Comparison of ENCODE assay signal across 26 cellular contexts in genomic region chr7:69104023-69104422, GRCh38.
DNase-seq lines count a peak whose midpoint lies in the region; FAIRE-seq and TF ChIP-seq lines count a peak whose summit lies in the region.
"Had no signal": no experiment of that assay in that cellular context is flagged by ENCODE, and none has a peak within 500 bp of the region (broad histone marks: within the 10 kb centered on the region; RNA-seq: fewer than 3 reads in every experiment).

No MANE protein-coding gene starts in this region.

- H3K79me2 ChIP-seq in H1 (ENCODE audit: control insufficient read depth in 1 of 2, insufficient read depth in 2 of 2, low read length in 2 of 2) = no peaks in the 10 kb centered on the region

- no peak overlapping the region for H4K91ac ChIP-seq in H1 (replicated peaks; ENCODE audit: insufficient read length, low read length)

- no peak overlapping the region for H2BK5ac ChIP-seq in H1 (ENCODE audit: low read depth, low read length)

- H3K27ac ChIP-seq in HUES48 (ENCODE audit: low read depth, low read length) (peak overlapping the region; percentile 40), H1 (ENCODE audit: low read depth, low read length) (no peak overlapping the region)
- H3K27ac ChIP-seq: C4-2B, SJSA1 had no signal

- no peak for TF ChIP-seq POLR2A in H1 (IDR thresholded peaks at IDR 0.05; ENCODE audit: control extremely low read depth in 1 of 2, low read depth in 2 of 2, low read length in 2 of 2)

- FAIRE-seq in H1 (lab: Jason Lieb, UNC) = peak; percentile 93
- FAIRE-seq: G401.6, GM12878, HepG2 had no signal

- no peak overlapping the region for H3K4ac ChIP-seq in H1 (replicated peaks; ENCODE audit: insufficient read length, low read depth, low read length)

- H3K4me3 ChIP-seq in HUES48 (ENCODE audit: low read depth, low read length) (no peak overlapping the region), H1 (ENCODE audit: extremely low read depth in 1 of 4, insufficient read depth in 2 of 4, low read depth in 3 of 4, low read length in 4 of 4) (no peak overlapping the region; a peak in 1 of 8 replicates)
- H3K4me3 ChIP-seq: GM12878, SJSA1 had no signal

- CTCF ChIA-PET in H1 (lab: Charles Lee; ENCODE audit: partially characterized antibody) = interaction anchor here (0.7 to 1.4 kb wide), 2 partner anchors 108 to 538 kb away, joined by 3 to 5 read pairs; no protein-coding TSS in a partner anchor

- DNase-seq in H1 (ENCODE audit: low read depth in 1 of 2, low spot score in 2 of 2) (peak in 1 of 2 experiments; percentile 56), iPS-NIHi11 (ENCODE audit: low spot score) (peak; percentile 42), type B pancreatic cell (ENCODE audit: extremely low spot score, unreplicated experiment) (no peak), hypothalamus (lab: John Stamatoyannopoulos, UW) (no peak), NCI-H2029 treated with DMSO at 0.1 percent for 48 hours (lab: John Stamatoyannopoulos, UW) (no peak), DMS79 treated with DMSO at 0.1 percent for 48 hours (lab: John Stamatoyannopoulos, UW) (no peak)
- DNase-seq: CD8-positive, alpha-beta T cell; DMS 273 treated with DMSO at 0.1 percent for 48 hours; GOT3; Karpas-422; MV-4-11; NCI-H1105 treated with DMSO at 0.1 percent for 48 hours; NCI-H146; NCI-H1930; NCI-H2227 treated with DMSO at 0.1 percent for 48 hours; NCI-H526 treated with DMSO at 0.1 percent for 48 hours; Right ventricle myocardium superior; RPMI8226; T-cell had no signal

- no peak overlapping the region for H3K9ac ChIP-seq in HUES48 (ENCODE audit: low read depth, low read length)
- H3K9ac ChIP-seq in H1 (replicated peaks in 1 of 4; ENCODE audit: extremely low read depth in 1 of 4, low read depth in 3 of 4, low read length in 3 of 4) = no peak overlapping the region

- H2BK12ac ChIP-seq in H1 (ENCODE audit: low read depth, low read length) = no peak overlapping the region

- H3K36me3 ChIP-seq in HUES48 (ENCODE audit: control insufficient read depth, insufficient read depth, low read length) (no peaks in the 10 kb centered on the region), H1 (ENCODE audit: control insufficient read depth in 2 of 4, insufficient read depth in 4 of 4, low read length in 3 of 4) (no peaks in the 10 kb centered on the region)
- H3K36me3 ChIP-seq: SJSA1 had no signal

- H3K4me2 ChIP-seq in H1 (ENCODE audit: insufficient read depth in 1 of 2, low read depth in 2 of 2, low read length in 2 of 2) = peak overlapping the region; percentile 32 to 60; a peak in 3 of 4 replicates

- TF ChIP-seq EP300 in H1 (IDR thresholded peaks at IDR 0.05; ENCODE audit: borderline replicate concordance in 1 of 2, low read depth in 2 of 2, low read length in 2 of 2) = no peak

- H3K4me1 ChIP-seq in HUES48 (ENCODE audit: control insufficient read depth, insufficient read depth, low read length) = peaks cover 30% of the 10 kb centered on the region
- peaks cover 5 to 20% (median 10%) of the 10 kb centered on the region in 4 experiments; a peak in 6 of 7 replicates for H3K4me1 ChIP-seq in H1 (replicated peaks in 1 of 4; ENCODE audit: control insufficient read depth in 3 of 4, insufficient read depth in 4 of 4, low read length in 3 of 4)
- H3K4me1 ChIP-seq: SJSA1 had no signal

- H3K27me3 ChIP-seq in HUES48 (ENCODE audit: control insufficient read depth, insufficient read depth, low read length) (no peaks in the 10 kb centered on the region), H1 (replicated peaks in 1 of 4; ENCODE audit: control insufficient read depth in 3 of 4, extremely low read depth in 1 of 4, insufficient read depth in 3 of 4, low read length in 3 of 4) (no peaks in the 10 kb centered on the region)
- H3K27me3 ChIP-seq: SJSA1 had no signal

- no peak overlapping the region for H2BK120ac ChIP-seq in H1 (replicated peaks; ENCODE audit: low read depth, low read length)

- no peak overlapping the region for H2AK5ac ChIP-seq in H1 (ENCODE audit: low read depth, low read length)

- no peak overlapping the region for H3K18ac ChIP-seq in H1 (ENCODE audit: extremely low read depth, low read length)

- no peaks in the 10 kb centered on the region for H4K20me1 ChIP-seq in H1 (replicated peaks in 1 of 2; ENCODE audit: control insufficient read depth in 1 of 2, insufficient read depth in 2 of 2, low read length in 2 of 2)

- H3K14ac ChIP-seq in H1 (ENCODE audit: insufficient read length) = no peak overlapping the region

- POLR2A ChIA-PET in H1 (lab: Charles Lee; ENCODE audit: partially characterized antibody) = no interaction called here

- H3K79me1 ChIP-seq in H1 (ENCODE audit: low read depth, low read length) = no peaks in the 10 kb centered on the region

- no peak overlapping the region for H2AFZ ChIP-seq in H1 (ENCODE audit: low read length)

- H3K27ac Mint-ChIP-seq in type B pancreatic cell = peak overlapping the region; percentile 64
- H3K27ac Mint-ChIP-seq: B cell; CD8-positive, alpha-beta T cell; T-cell had no signal

- H3K23ac ChIP-seq in H1 (ENCODE audit: insufficient read length) = no peak overlapping the region

- no peak overlapping the region for H4K5ac ChIP-seq in H1 (ENCODE audit: insufficient read length, low read depth, low read length)

- H2BK20ac ChIP-seq in H1 (ENCODE audit: low read length) = no peak overlapping the region

- TF ChIP-seq CTCF in H1 (IDR thresholded peaks at IDR 0.05; ENCODE audit: control extremely low read depth in 1 of 3, insufficient read depth in 1 of 3, low read depth in 1 of 3, low read length in 3 of 3) (no peak), type B pancreatic cell (conservative IDR thresholded peaks at IDR 0.05) (no peak)

- no peaks in the 10 kb centered on the region for H3K36me3 Mint-ChIP-seq in type B pancreatic cell
- H3K36me3 Mint-ChIP-seq: CD8-positive, alpha-beta T cell; T-cell had no signal

- no peak overlapping the region for H3K56ac ChIP-seq in H1 (replicated peaks; ENCODE audit: insufficient read length, low read depth, low read length)

- TF ChIP-seq RAD21 in H1 (IDR thresholded peaks at IDR 0.05 in 1 of 2, conservative IDR thresholded peaks at IDR 0.05 in 1 of 2; ENCODE audit: low read depth in 2 of 2, low read length in 2 of 2) = no peak

- H3K9me3 Mint-ChIP-seq in type B pancreatic cell = peaks cover 7% of the 10 kb centered on the region

- peaks cover 5% of the 10 kb centered on the region for H3K4me1 Mint-ChIP-seq in type B pancreatic cell (ENCODE audit: unreplicated experiment)
- H3K4me1 Mint-ChIP-seq: B cell, T-cell had no signal

- H4K8ac ChIP-seq in H1 (ENCODE audit: extremely low read depth, insufficient read depth, low read length) = no peak overlapping the region

- H3K4me3 Mint-ChIP-seq in type B pancreatic cell = no peak overlapping the region
- H3K4me3 Mint-ChIP-seq: B cell; CD8-positive, alpha-beta T cell; T-cell had no signal

- no peak overlapping the region for H2BK15ac ChIP-seq in H1 (ENCODE audit: low read length)

- no peaks in the 10 kb centered on the region for H3K27me3 Mint-ChIP-seq in type B pancreatic cell
- H3K27me3 Mint-ChIP-seq: T-cell had no signal

- no peaks in the 10 kb centered on the region for H3K23me2 ChIP-seq in H1 (ENCODE audit: low read depth, low read length)

- H3K9me3 ChIP-seq in HUES48 (ENCODE audit: control insufficient read depth, insufficient read depth, low read length) (no peaks in the 10 kb centered on the region), H1 (ENCODE audit: insufficient read depth in 2 of 2, low read depth in 1 of 2, low read length in 1 of 2) (no peaks in the 10 kb centered on the region)
- H3K9me3 ChIP-seq: SJSA1 had no signal

- 12% methylated on average over 3 of the region's 3 CpGs; no CpG with 5 or more reads in 1 of the 2 experiments for WGBS in H1 (ENCODE audit: extremely low coverage in 1 of 2, insufficient coverage in 1 of 2, insufficient read length in 1 of 2, insufficient replicate concordance in 2 of 2, low coverage in 1 of 2, low lambda C conversion rate in 2 of 2, missing lambda C conversion rate in 1 of 2), 2 experiments

TF ChIP-seq in H1, 55 proteins besides CTCF, POLR2A, EP300 and RAD21 (continues in another document):
- TF ChIP-seq PHF8 (conservative IDR thresholded peaks at IDR 0.05; ENCODE audit: low read depth, low read length) (no peak), EZH2 (IDR thresholded peaks at IDR 0.05; ENCODE audit: low read depth, low read length, severe bottlenecking) (no peak), CHD1 (IDR thresholded peaks at IDR 0.05; ENCODE audit: low read depth, low read length) (no peak), GTF2F1 (IDR thresholded peaks at IDR 0.05; ENCODE audit: borderline replicate concordance, low read depth, low read length) (no peak)
- TF ChIP-seq, protein P1, sequence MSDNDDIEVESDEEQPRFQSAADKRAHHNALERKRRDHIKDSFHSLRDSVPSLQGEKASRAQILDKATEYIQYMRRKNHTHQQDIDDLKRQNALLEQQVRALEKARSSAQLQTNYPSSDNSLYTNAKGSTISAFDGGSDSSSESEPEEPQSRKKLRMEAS (IDR thresholded peaks at IDR 0.05) = no peak
